1 cellular context compared by ENCODE assay signal in genomic region chr3:45760878-45761711, GRCh38.
TF ChIP-seq lines count a peak whose summit lies in the region.

No MANE protein-coding gene starts in this region.

TF ChIP-seq in GM12878, 131 proteins besides CTCF, POLR2A, EP300 and RAD21 (continued from another document):
- TF ChIP-seq, protein P1, sequence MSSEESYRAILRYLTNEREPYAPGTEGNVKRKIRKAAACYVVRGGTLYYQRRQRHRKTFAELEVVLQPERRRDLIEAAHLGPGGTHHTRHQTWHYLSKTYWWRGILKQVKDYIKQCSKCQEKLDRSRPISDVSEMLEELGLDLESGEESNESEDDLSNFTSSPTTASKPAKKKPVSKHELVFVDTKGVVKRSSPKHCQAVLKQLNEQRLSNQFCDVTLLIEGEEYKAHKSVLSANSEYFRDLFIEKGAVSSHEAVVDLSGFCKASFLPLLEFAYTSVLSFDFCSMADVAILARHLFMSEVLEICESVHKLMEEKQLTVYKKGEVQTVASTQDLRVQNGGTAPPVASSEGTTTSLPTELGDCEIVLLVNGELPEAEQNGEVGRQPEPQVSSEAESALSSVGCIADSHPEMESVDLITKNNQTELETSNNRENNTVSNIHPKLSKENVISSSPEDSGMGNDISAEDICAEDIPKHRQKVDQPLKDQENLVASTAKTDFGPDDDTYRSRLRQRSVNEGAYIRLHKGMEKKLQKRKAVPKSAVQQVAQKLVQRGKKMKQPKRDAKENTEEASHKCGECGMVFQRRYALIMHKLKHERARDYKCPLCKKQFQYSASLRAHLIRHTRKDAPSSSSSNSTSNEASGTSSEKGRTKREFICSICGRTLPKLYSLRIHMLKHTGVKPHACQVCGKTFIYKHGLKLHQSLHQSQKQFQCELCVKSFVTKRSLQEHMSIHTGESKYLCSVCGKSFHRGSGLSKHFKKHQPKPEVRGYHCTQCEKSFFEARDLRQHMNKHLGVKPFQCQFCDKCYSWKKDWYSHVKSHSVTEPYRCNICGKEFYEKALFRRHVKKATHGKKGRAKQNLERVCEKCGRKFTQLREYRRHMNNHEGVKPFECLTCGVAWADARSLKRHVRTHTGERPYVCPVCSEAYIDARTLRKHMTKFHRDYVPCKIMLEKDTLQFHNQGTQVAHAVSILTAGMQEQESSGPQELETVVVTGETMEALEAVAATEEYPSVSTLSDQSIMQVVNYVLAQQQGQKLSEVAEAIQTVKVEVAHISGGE (CRISPR knock-in tag; IDR thresholded peaks at IDR 0.05): no peak
- no peak for TF ChIP-seq USF2 (IDR thresholded peaks at IDR 0.05; ENCODE audit: borderline replicate concordance, low read depth, low read length)
- TF ChIP-seq TBL1XR1 (IDR thresholded peaks at IDR 0.05; ENCODE audit: low read depth, low read length): no peak
- peak; percentile 38 to 44; a peak in 2 of 4 replicates for TF ChIP-seq BHLHE40 (IDR thresholded peaks at IDR 0.05; ENCODE audit: borderline replicate concordance in 1 of 2, low read depth in 2 of 2, low read length in 1 of 2)
- peak; percentile 57 to 64 for TF ChIP-seq IKZF2 (IDR thresholded peaks at IDR 0.05)
- TF ChIP-seq SREBF2 (IDR thresholded peaks at IDR 0.05; ENCODE audit: low read length): no peak
- TF ChIP-seq PAX8 (IDR thresholded peaks at IDR 0.05): no peak
- peak; percentile 83 for TF ChIP-seq IKZF1 (conservative IDR thresholded peaks at IDR 0.05)
- TF ChIP-seq STAT3 (IDR thresholded peaks at IDR 0.05; ENCODE audit: low read depth, low read length): no peak
- no peak for TF ChIP-seq SUPT20H (IDR thresholded peaks at IDR 0.05; ENCODE audit: borderline replicate concordance, control insufficient read depth, low read depth, low read length)
- no peak for TF ChIP-seq RUNX3 (IDR thresholded peaks at IDR 0.05; ENCODE audit: low read length)
- TF ChIP-seq, protein P2, sequence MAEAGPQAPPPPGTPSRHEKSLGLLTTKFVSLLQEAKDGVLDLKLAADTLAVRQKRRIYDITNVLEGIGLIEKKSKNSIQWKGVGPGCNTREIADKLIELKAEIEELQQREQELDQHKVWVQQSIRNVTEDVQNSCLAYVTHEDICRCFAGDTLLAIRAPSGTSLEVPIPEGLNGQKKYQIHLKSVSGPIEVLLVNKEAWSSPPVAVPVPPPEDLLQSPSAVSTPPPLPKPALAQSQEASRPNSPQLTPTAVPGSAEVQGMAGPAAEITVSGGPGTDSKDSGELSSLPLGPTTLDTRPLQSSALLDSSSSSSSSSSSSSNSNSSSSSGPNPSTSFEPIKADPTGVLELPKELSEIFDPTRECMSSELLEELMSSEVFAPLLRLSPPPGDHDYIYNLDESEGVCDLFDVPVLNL (IDR thresholded peaks at IDR 0.05; ENCODE audit: low read depth, low read length): no peak
- TF ChIP-seq, protein P3, sequence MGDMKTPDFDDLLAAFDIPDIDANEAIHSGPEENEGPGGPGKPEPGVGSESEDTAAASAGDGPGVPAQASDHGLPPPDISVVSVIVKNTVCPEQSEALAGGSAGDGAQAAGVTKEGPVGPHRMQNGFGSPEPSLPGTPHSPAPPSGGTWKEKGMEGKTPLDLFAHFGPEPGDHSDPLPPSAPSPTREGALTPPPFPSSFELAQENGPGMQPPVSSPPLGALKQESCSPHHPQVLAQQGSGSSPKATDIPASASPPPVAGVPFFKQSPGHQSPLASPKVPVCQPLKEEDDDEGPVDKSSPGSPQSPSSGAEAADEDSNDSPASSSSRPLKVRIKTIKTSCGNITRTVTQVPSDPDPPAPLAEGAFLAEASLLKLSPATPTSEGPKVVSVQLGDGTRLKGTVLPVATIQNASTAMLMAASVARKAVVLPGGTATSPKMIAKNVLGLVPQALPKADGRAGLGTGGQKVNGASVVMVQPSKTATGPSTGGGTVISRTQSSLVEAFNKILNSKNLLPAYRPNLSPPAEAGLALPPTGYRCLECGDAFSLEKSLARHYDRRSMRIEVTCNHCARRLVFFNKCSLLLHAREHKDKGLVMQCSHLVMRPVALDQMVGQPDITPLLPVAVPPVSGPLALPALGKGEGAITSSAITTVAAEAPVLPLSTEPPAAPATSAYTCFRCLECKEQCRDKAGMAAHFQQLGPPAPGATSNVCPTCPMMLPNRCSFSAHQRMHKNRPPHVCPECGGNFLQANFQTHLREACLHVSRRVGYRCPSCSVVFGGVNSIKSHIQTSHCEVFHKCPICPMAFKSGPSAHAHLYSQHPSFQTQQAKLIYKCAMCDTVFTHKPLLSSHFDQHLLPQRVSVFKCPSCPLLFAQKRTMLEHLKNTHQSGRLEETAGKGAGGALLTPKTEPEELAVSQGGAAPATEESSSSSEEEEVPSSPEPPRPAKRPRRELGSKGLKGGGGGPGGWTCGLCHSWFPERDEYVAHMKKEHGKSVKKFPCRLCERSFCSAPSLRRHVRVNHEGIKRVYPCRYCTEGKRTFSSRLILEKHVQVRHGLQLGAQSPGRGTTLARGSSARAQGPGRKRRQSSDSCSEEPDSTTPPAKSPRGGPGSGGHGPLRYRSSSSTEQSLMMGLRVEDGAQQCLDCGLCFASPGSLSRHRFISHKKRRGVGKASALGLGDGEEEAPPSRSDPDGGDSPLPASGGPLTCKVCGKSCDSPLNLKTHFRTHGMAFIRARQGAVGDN (IDR thresholded peaks at IDR 0.05): no peak
- TF ChIP-seq, protein P4, sequence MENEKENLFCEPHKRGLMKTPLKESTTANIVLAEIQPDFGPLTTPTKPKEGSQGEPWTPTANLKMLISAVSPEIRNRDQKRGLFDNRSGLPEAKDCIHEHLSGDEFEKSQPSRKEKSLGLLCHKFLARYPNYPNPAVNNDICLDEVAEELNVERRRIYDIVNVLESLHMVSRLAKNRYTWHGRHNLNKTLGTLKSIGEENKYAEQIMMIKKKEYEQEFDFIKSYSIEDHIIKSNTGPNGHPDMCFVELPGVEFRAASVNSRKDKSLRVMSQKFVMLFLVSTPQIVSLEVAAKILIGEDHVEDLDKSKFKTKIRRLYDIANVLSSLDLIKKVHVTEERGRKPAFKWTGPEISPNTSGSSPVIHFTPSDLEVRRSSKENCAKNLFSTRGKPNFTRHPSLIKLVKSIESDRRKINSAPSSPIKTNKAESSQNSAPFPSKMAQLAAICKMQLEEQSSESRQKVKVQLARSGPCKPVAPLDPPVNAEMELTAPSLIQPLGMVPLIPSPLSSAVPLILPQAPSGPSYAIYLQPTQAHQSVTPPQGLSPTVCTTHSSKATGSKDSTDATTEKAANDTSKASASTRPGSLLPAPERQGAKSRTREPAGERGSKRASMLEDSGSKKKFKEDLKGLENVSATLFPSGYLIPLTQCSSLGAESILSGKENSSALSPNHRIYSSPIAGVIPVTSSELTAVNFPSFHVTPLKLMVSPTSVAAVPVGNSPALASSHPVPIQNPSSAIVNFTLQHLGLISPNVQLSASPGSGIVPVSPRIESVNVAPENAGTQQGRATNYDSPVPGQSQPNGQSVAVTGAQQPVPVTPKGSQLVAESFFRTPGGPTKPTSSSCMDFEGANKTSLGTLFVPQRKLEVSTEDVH (IDR thresholded peaks at IDR 0.05; ENCODE audit: low read depth, partially characterized antibody): no peak
- no peak for TF ChIP-seq ATF2 (IDR thresholded peaks at IDR 0.05; ENCODE audit: low read length)
- no peak for TF ChIP-seq FOXK2 (IDR thresholded peaks at IDR 0.05)
- no peak for TF ChIP-seq PAX5 (IDR thresholded peaks at IDR 0.05; ENCODE audit: borderline replicate concordance, low read depth, low read length)
- TF ChIP-seq ZNF622 (IDR thresholded peaks at IDR 0.05): no peak
- TF ChIP-seq, protein P5, sequence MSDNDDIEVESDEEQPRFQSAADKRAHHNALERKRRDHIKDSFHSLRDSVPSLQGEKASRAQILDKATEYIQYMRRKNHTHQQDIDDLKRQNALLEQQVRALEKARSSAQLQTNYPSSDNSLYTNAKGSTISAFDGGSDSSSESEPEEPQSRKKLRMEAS (IDR thresholded peaks at IDR 0.05; ENCODE audit: low read depth, low read length): no peak
- no peak for TF ChIP-seq ZNF384 (IDR thresholded peaks at IDR 0.05; ENCODE audit: borderline replicate concordance, low read depth, low read length)
- TF ChIP-seq ZNF24 (IDR thresholded peaks at IDR 0.05): no peak
